20 cellular contexts compared by ENCODE assay signal in genomic region chr17:38544175-38544838, GRCh38.
"Had no signal": no experiment of that assay in that cellular context is flagged by ENCODE, and none has a peak within 500 bp of the region (broad histone marks: within the 10 kb centered on the region; RNA-seq: fewer than 3 reads in every experiment).

No MANE protein-coding gene starts in this region.

- H3K9me3 Mint-ChIP-seq: activated CD8-positive, alpha-beta T cell treated with anti-CD3 and anti-CD28 coated beads for 36 hours; activated naive CD8-positive, alpha-beta T cell treated with anti-CD3 and anti-CD28 coated beads, Interleukin-2, amount 10 ng/mL, durations not matched to agents 7 days and 5 days; T-helper 1 cell treated with Interleukin-12 subunit alpha and Interleukin-12 subunit beta and Interleukin-4 antibody, amounts not matched to agents 30 μg/mL and 1 μg/mL, for 36 hours had no signal

- H3K36me3 Mint-ChIP-seq: activated naive CD8-positive, alpha-beta T cell treated with anti-CD3 and anti-CD28 coated beads, Interleukin-2, amount 10 ng/mL, durations not matched to agents 7 days and 5 days had no signal

- H3K27ac ChIP-seq: adrenal gland, breast epithelium, SJCRH30 had no signal

- H3K4me1 ChIP-seq: adrenal gland, breast epithelium, SJCRH30 had no signal

- H3K4me3 Mint-ChIP-seq: activated CD8-positive, alpha-beta T cell treated with anti-CD3 and anti-CD28 coated beads for 36 hours; activated naive CD8-positive, alpha-beta T cell treated with anti-CD3 and anti-CD28 coated beads, Interleukin-2, amount 10 ng/mL, durations not matched to agents 7 days and 5 days; T-helper 1 cell treated with Interleukin-12 subunit alpha and Interleukin-12 subunit beta and Interleukin-4 antibody, amounts not matched to agents 30 μg/mL and 1 μg/mL, for 36 hours had no signal

- H3K4me3 ChIP-seq: adrenal gland, breast epithelium, SJCRH30 had no signal

- H3K9me3 ChIP-seq: adrenal gland, breast epithelium, SJCRH30 had no signal

- H3K36me3 ChIP-seq: adrenal gland, breast epithelium, SJCRH30 had no signal

- ATAC-seq: activated CD4-positive, CD25-positive, alpha-beta regulatory T cell treated with anti-CD3 and anti-CD28 coated beads, Interleukin-2, amount 50 U/mL, for 24 hours; activated CD8-positive, alpha-beta T cell treated with anti-CD3 and anti-CD28 coated beads for 36 hours; Right ventricle myocardium inferior had no signal

- H3K27me3 ChIP-seq: adrenal gland, breast epithelium had no signal

- H3K27ac Mint-ChIP-seq: activated CD8-positive, alpha-beta T cell treated with anti-CD3 and anti-CD28 coated beads for 36 hours; activated naive CD8-positive, alpha-beta T cell treated with anti-CD3 and anti-CD28 coated beads, Interleukin-2, amount 10 ng/mL, durations not matched to agents 7 days and 5 days; T-helper 1 cell treated with Interleukin-12 subunit alpha and Interleukin-12 subunit beta and Interleukin-4 antibody, amounts not matched to agents 30 μg/mL and 1 μg/mL, for 36 hours had no signal

- DNase-seq: activated CD4-positive, alpha-beta T cell treated with anti-CD3 and anti-CD28 coated beads for 4 hours; activated CD8-positive, alpha-beta memory T cell treated with anti-CD3 and anti-CD28 coated beads, Interleukin-2, amount 50 U/mL, for 4 hours; activated CD8-positive, alpha-beta T cell treated with anti-CD3 and anti-CD28 coated beads for 36 hours; activated naive CD4-positive, alpha-beta T cell treated with anti-CD3 and anti-CD28 coated beads, Interleukin-2, amount 50 U/mL, for 16 hours; activated naive CD8-positive, alpha-beta T cell treated with anti-CD3 and anti-CD28 coated beads, Interleukin-2, amount 10 ng/mL, durations not matched to agents 7 days and 5 days; adrenal gland; Karpas-422; MM.1S; NCI-H1105 treated with DMSO at 0.1 percent for 48 hours; NCI-H1930; NCI-H2171; NCI-H2227 treated with DMSO at 0.1 percent for 48 hours; NCI-H526 treated with DMSO at 0.1 percent for 48 hours; NK-92 treated with Interleukin-12 subunit alpha and Interleukin-12 subunit beta, amount 100 ng/mL, for 24 hours; OCI-M1; SJCRH30 had no signal
